In the genomic region with DNA sequence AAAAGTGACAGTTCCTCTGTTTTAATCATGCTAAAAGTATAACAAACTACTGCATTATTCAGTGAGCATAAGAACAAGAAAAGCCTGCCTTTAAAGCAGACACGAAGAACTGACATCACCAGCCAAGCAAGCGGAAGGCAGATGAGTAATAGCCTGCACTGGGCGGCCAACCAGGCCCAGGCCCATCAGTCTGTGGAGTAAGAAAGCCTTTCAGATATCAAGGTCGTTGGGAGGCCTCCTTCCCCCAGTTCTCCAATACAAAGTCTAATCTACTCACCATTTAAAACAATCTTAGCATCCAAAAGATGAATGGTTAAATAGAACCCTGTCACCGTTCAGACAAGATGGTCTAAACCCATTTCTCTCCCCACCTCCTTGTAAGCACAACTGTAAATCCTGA, we compare ENCODE assay signal across 8 cellular contexts.
DNase-seq lines count a peak whose midpoint lies in the region; ATAC-seq and TF ChIP-seq lines count a peak whose summit lies in the region.

No MANE protein-coding gene starts in this region.

- intact Hi-C loops in mammary epithelial cell (cut with micrococcal nuclease): loop anchor here (1.0 to 5.0 kb wide), 3 partner anchors 12 to 91 kb away; a partner anchor contains a TSS
- intact Hi-C loops in left lung (cut with DNase I): no loop called here

- H2AFZ ChIP-seq in mammary epithelial cell (ENCODE audit: low read depth, low read length): peak overlapping the region; percentile 76

- CTCF ChIA-PET in mammary epithelial cell (lab: Charles Lee; ENCODE audit: low non-redundant PET): no interaction called here

- in situ Hi-C loops in mammary epithelial cell (cut with MboI; ENCODE audit: low sequenced_read_pairs in 2 of 2): no loop called here

- no peak for TF ChIP-seq CTCF in mammary epithelial cell (conservative IDR thresholded peaks at IDR 0.05 in 1 of 2, IDR thresholded peaks at IDR 0.05 in 1 of 2; ENCODE audit: extremely low read depth in 1 of 2, insufficient read depth in 1 of 2, low read depth in 1 of 2, low read length in 2 of 2)
- no peak for TF ChIP-seq CTCF in left lung (IDR thresholded peaks at IDR 0.05)

- H3K79me2 ChIP-seq in mammary epithelial cell (ENCODE audit: insufficient read depth, low read length): peaks cover 28% of the 10 kb centered on the region

- H3K4me1 ChIP-seq in mammary epithelial cell (ENCODE audit: insufficient read depth, low read length): peaks cover 22% of the 10 kb centered on the region
- peaks cover 32 to 34% of the 10 kb centered on the region in 2 donors for H3K4me1 ChIP-seq in left lung
- H3K4me1 ChIP-seq in effector memory CD4-positive, alpha-beta T cell (ENCODE audit: control insufficient read depth, insufficient read depth, low read length, poor library complexity, severe bottlenecking): no peaks in the 10 kb centered on the region

- H3K9me3 ChIP-seq in mammary epithelial cell (replicated peaks; ENCODE audit: insufficient read depth, low read length): no peaks in the 10 kb centered on the region
- no peaks in the 10 kb centered on the region for H3K9me3 ChIP-seq in left lung
- H3K9me3 ChIP-seq in effector memory CD4-positive, alpha-beta T cell (ENCODE audit: control insufficient read depth, low read length): no peaks in the 10 kb centered on the region

- dilution Hi-C loops in mammary epithelial cell (cut with HindIII; ENCODE audit: low sequenced_read_pairs): no loop called here

- H3K4me3 ChIP-seq in mammary epithelial cell (replicated peaks in 1 of 3; ENCODE audit: insufficient read depth in 1 of 3, low read depth in 2 of 3, low read length in 3 of 3) (no peak overlapping the region), left lung (no peak overlapping the region)
- no peak overlapping the region for H3K4me3 ChIP-seq in effector memory CD4-positive, alpha-beta T cell (ENCODE audit: insufficient read depth, low read depth, low read length, poor library complexity, severe bottlenecking)

- peak; percentile 72 for DNase-seq in Ammon's horn (ENCODE audit: low spot score)
- peak; percentile 78 for DNase-seq in mammary epithelial cell
- peak in 1 of 2 donors; percentile 53 for DNase-seq in left lung
- no peak for DNase-seq in NCI-H1048 (lab: John Stamatoyannopoulos, UW)
- DNase-seq in effector memory CD4-positive, alpha-beta T cell: no peak
- no peak for DNase-seq in stimulated activated CD4-positive, alpha-beta T cell treated with anti-CD3 and anti-CD28 coated beads, Interleukin-4, amount 100 ng/mL, for 4 hours

- H3K36me3 ChIP-seq in mammary epithelial cell (ENCODE audit: insufficient read depth, low read length): no peaks in the 10 kb centered on the region
- H3K36me3 ChIP-seq in left lung: no peaks in the 10 kb centered on the region
- H3K36me3 ChIP-seq in effector memory CD4-positive, alpha-beta T cell (ENCODE audit: control insufficient read depth, insufficient read depth, low read length): no peaks in the 10 kb centered on the region

- ATAC-seq in HG03565 (IDR thresholded peaks at IDR 0.05; ENCODE audit: unreplicated experiment): peak; percentile 61
- ATAC-seq in left lung: peak; percentile 78

- H3K27me3 ChIP-seq in mammary epithelial cell (ENCODE audit: insufficient read depth, low read length): no peaks in the 10 kb centered on the region
- H3K27me3 ChIP-seq in left lung: no peaks in the 10 kb centered on the region
- no peaks in the 10 kb centered on the region for H3K27me3 ChIP-seq in effector memory CD4-positive, alpha-beta T cell (replicated peaks; ENCODE audit: control insufficient read depth, insufficient read depth, low read length, poor library complexity, severe bottlenecking)

- H4K20me1 ChIP-seq in mammary epithelial cell (ENCODE audit: insufficient read depth, low read length): no peaks in the 10 kb centered on the region

- 20% methylated on average over 5 of the region's 5 CpGs for WGBS in mammary epithelial cell (ENCODE audit: low coverage, missing lambda C conversion rate)

- BruUV-seq in mammary epithelial cell (replicated peaks; lab: Mats Ljungman, UMichigan): no TSS peak

- H3K27ac ChIP-seq in mammary epithelial cell (ENCODE audit: insufficient read depth, low read depth, low read length): peak overlapping the region; percentile 69
- H3K27ac ChIP-seq in left lung: peak overlapping the region; percentile 76
- peak overlapping the region; percentile 97 for H3K27ac ChIP-seq in temporal lobe (ENCODE audit: low read depth, low read length)
- no peak overlapping the region for H3K27ac ChIP-seq in effector memory CD4-positive, alpha-beta T cell (ENCODE audit: insufficient read depth, low read length, poor library complexity, severe bottlenecking)

- H3K9ac ChIP-seq in mammary epithelial cell (ENCODE audit: insufficient read depth, low read length): peak overlapping the region; percentile 64

- peak overlapping the region; percentile 71 for H3K4me2 ChIP-seq in mammary epithelial cell (ENCODE audit: insufficient read depth, low read depth, low read length)

Comparison
In these comparisons a context has a peak if more than half of its experiments do, and no peak if none do; other contexts are left out.
1. DNase-seq: peak in Ammon's horn (single experiment) and mammary epithelial cell (single experiment); none in NCI-H1048 (single experiment), effector memory CD4-positive, alpha-beta T cell (0 of 3) and stimulated activated CD4-positive, alpha-beta T cell treated with anti-CD3 and anti-CD28 coated beads, Interleukin-4, amount 100 ng/mL, for 4 hours (0 of 2).